Comparison of ENCODE assay signal across 8 cellular contexts in the genomic region with DNA sequence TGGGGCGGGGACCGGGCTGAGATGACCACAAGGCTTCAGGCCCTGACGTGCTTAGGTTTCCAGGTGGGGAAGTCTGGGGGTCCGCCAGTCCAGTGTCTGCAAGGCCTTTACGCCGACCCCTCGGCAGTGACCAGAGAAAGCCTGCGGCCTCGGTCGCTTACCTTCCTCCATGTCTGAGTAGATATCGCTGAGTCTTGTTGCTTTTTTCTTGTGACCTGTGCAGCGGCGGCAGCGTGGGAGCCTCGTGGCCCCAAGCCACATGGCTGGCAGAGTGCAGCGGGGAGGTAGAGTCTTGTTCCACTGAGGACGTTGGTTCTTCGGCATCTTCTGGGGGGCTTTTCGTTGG. TPM values are rescaled to one million over a fixed set of nuclear protein-coding genes. Genes with fewer than 3 reads are reported as not detected.
A peak's percentile ranks its signal among the peaks of the same experiment; 100 is the strongest.
DNase-seq lines count a peak whose midpoint lies in the region; ATAC-seq and TF ChIP-seq lines count a peak whose summit lies in the region.

No MANE protein-coding gene starts in this region.

- H3K27ac Mint-ChIP-seq in IgD-negative memory B cell = peak overlapping the region; percentile 80 to 98 (median 97)
- H3K27ac Mint-ChIP-seq in activated naive CD4-positive, alpha-beta T cell treated with anti-CD3 and anti-CD28 coated beads, Interleukin-2, amount 10 ng/mL, durations not matched to agents 7 days and 5 days = peak overlapping the region; percentile 98

- no peaks in the 10 kb centered on the region for H3K27me3 ChIP-seq in iPS-15b (ENCODE audit: control insufficient read depth, insufficient read depth, low read length)

- H3K4me3 Mint-ChIP-seq in IgD-negative memory B cell = peak overlapping the region; percentile 90 to 98 (median 96)
- peak overlapping the region; percentile 98 for H3K4me3 Mint-ChIP-seq in activated naive CD4-positive, alpha-beta T cell treated with anti-CD3 and anti-CD28 coated beads, Interleukin-2, amount 10 ng/mL, durations not matched to agents 7 days and 5 days

- H3K4me1 ChIP-seq in iPS-15b (ENCODE audit: control insufficient read depth, insufficient read depth, low read length) = peaks cover 5% of the 10 kb centered on the region

- H3K4me1 Mint-ChIP-seq in IgD-negative memory B cell = peaks cover 21 to 25% (median 22%) of the 10 kb centered on the region in 3 donors
- H3K4me1 Mint-ChIP-seq in activated naive CD4-positive, alpha-beta T cell treated with anti-CD3 and anti-CD28 coated beads, Interleukin-2, amount 10 ng/mL, durations not matched to agents 7 days and 5 days = peaks cover 54% of the 10 kb centered on the region

- H3K36me3 Mint-ChIP-seq in IgD-negative memory B cell = peaks cover 6% of the 10 kb centered on the region
- peaks cover 58% of the 10 kb centered on the region for H3K36me3 Mint-ChIP-seq in activated naive CD4-positive, alpha-beta T cell treated with anti-CD3 and anti-CD28 coated beads, Interleukin-2, amount 10 ng/mL, durations not matched to agents 7 days and 5 days

- peak overlapping the region; percentile 100 for H3K9ac ChIP-seq in iPS-15b (ENCODE audit: low read depth, low read length)

- peaks cover 1% of the 10 kb centered on the region for H3K27me3 Mint-ChIP-seq in IgD-negative memory B cell
- H3K27me3 Mint-ChIP-seq in activated naive CD4-positive, alpha-beta T cell treated with anti-CD3 and anti-CD28 coated beads, Interleukin-2, amount 10 ng/mL, durations not matched to agents 7 days and 5 days = no peaks in the 10 kb centered on the region

- ATAC-seq in GM19455 (IDR thresholded peaks at IDR 0.05; ENCODE audit: unreplicated experiment) = peak; percentile 32

- H3K9me3 Mint-ChIP-seq in IgD-negative memory B cell = no peaks in the 10 kb centered on the region
- H3K9me3 Mint-ChIP-seq in activated naive CD4-positive, alpha-beta T cell treated with anti-CD3 and anti-CD28 coated beads, Interleukin-2, amount 10 ng/mL, durations not matched to agents 7 days and 5 days = no peaks in the 10 kb centered on the region

- no peak for TF ChIP-seq CTCF in AG09309 (IDR thresholded peaks at IDR 0.05; ENCODE audit: control insufficient read depth, insufficient read depth, low read depth, low read length, missing control alignments)

- H3K36me3 ChIP-seq in iPS-15b (ENCODE audit: control insufficient read depth, insufficient read depth, low read length) = peaks cover 46% of the 10 kb centered on the region

- H3K9me3 ChIP-seq in iPS-15b (ENCODE audit: control insufficient read depth, insufficient read depth, low read length) = no peaks in the 10 kb centered on the region

- H3K4me3 ChIP-seq in AG09309 (ENCODE audit: control insufficient read depth, low read depth, low read length) (peak overlapping the region; percentile 92), iPS-15b (ENCODE audit: low read depth, low read length) (peak overlapping the region; percentile 99)

- DNase-seq in AG09309 (ENCODE audit: low read depth) (no peak), GM19240 (ENCODE audit: insufficient read length, low spot score) (no peak), iPS-NIHi11 (ENCODE audit: low spot score) (no peak)
- no peak for DNase-seq in activated naive CD4-positive, alpha-beta T cell treated with anti-CD3 and anti-CD28 coated beads, Interleukin-2, amount 10 ng/mL, durations not matched to agents 7 days and 5 days
- DNase-seq in stimulated activated CD4-positive, alpha-beta T cell treated with anti-CD3 and anti-CD28 coated beads, Interleukin-2, amount 100 ng/mL, for 24 hours = peak; percentile 66 to 69

- CTCF ChIA-PET in activated naive CD4-positive, alpha-beta T cell treated with anti-CD3 and anti-CD28 coated beads, Interleukin-2, amount 10 ng/mL, durations not matched to agents 7 days and 5 days (lab: Charles Lee) = interaction anchor here (1.4 to 4.4 kb wide), 3 partner anchors 17 to 93 kb away, joined by 3 to 20 read pairs (median 5); partner anchors contain the start of genes GBF1 and PPRC1

RNA-seq across cellular contexts. Expression of gene NOLC1, which starts 0.3 kb away (rescaled TPM):
- 56.9 TPM for polyA plus RNA-seq in IgD-negative memory B cell

RNA-seq across cellular contexts. Expression of gene PPRC1, which starts 19.7 kb away (rescaled TPM):
- 14.2 TPM for polyA plus RNA-seq in IgD-negative memory B cell

RNA-seq across cellular contexts. Expression of gene LDB1, which starts 32.4 kb away (rescaled TPM):
- 24.8 TPM for polyA plus RNA-seq in IgD-negative memory B cell

Comparison
In these comparisons a context has a peak if more than half of its experiments do, and no peak if none do; other contexts are left out.
1. DNase-seq: peak in stimulated activated CD4-positive, alpha-beta T cell treated with anti-CD3 and anti-CD28 coated beads, Interleukin-2, amount 100 ng/mL, for 24 hours (2 of 2); none in AG09309 (single experiment), activated naive CD4-positive, alpha-beta T cell treated with anti-CD3 and anti-CD28 coated beads, Interleukin-2, amount 10 ng/mL, durations not matched to agents 7 days and 5 days (single experiment), GM19240 (single experiment) and iPS-NIHi11 (single experiment).